Comparison of ENCODE assay signal across 29 cellular contexts in genomic region chr22:47561115-47561675, GRCh38.
"Had no signal": no experiment of that assay in that cellular context is flagged by ENCODE, and none has a peak within 500 bp of the region (broad histone marks: within the 10 kb centered on the region; RNA-seq: fewer than 3 reads in every experiment).

No MANE protein-coding gene starts in this region.

- H3K36me3 Mint-ChIP-seq: naive thymus-derived CD4-positive, alpha-beta T cell; natural killer cell; neural progenitor cell; stimulated activated memory B cell treated with anti-CD40 and anti-IgM and Interleukin-4, amounts not matched to agents 10 μg/mL and 1 μg/mL and 100 μg/mL, for 72 hours had no signal

- H3K4me3 Mint-ChIP-seq: naive thymus-derived CD4-positive, alpha-beta T cell; natural killer cell; nephron; neural progenitor cell; stimulated activated memory B cell treated with anti-CD40 and anti-IgM and Interleukin-4, amounts not matched to agents 10 μg/mL and 1 μg/mL and 100 μg/mL, for 72 hours; stimulated activated naive CD8-positive, alpha-beta T cell treated with anti-CD3 and anti-CD28 coated beads, Interleukin-15, amount 100 ng/mL, for 72 hours had no signal

- DNase-seq: naive thymus-derived CD4-positive, alpha-beta T cell; natural killer cell; nucleus accumbens; ovary; psoas muscle; right cardiac atrium; right lobe of liver; sigmoid colon; small intestine; stimulated activated CD4-positive, alpha-beta T cell treated with anti-CD3 and anti-CD28 coated beads, Interleukin-15, amount 100 ng/mL, for 24 hours; stimulated activated CD4-positive, alpha-beta T cell treated with anti-CD3 and anti-CD28 coated beads, Interleukin-2, amount 100 ng/mL, for 24 hours; stimulated activated CD4-positive, alpha-beta T cell treated with anti-CD3 and anti-CD28 coated beads, Interleukin-4, amount 100 ng/mL, for 1 hour; stimulated activated CD4-positive, alpha-beta T cell treated with anti-CD3 and anti-CD28 coated beads, Interleukin-4, amount 100 ng/mL, for 4 hours; stimulated activated CD8-positive, alpha-beta memory T cell treated with anti-CD3 and anti-CD28 coated beads, Interleukin-4, amount 100 ng/mL, for 48 hours; stimulated activated naive CD4-positive, alpha-beta T cell; stimulated activated naive CD8-positive, alpha-beta T cell treated with anti-CD3 and anti-CD28 coated beads, Interleukin-15, amount 100 ng/mL, for 72 hours; stimulated activated naive CD8-positive, alpha-beta T cell treated with anti-CD3 and anti-CD28 coated beads, Interleukin-15, Interleukin-2, amounts not matched to agents 100 U/mL and 50 U/mL, for 24 hours; substantia nigra; testis; tibial artery; transverse colon; upper lobe of left lung had no signal

- H3K36me3 ChIP-seq: neural progenitor cell, neutrophil, ovary, right lobe of liver, sigmoid colon, suprapubic skin, tibial artery, transverse colon, upper lobe of left lung had no signal

- H3K9me3 Mint-ChIP-seq: natural killer cell had no signal

- H3K27me3 Mint-ChIP-seq: progenitor cell of endocrine pancreas had no signal

- H3K27ac ChIP-seq: neural progenitor cell, neutrophil, ovary, parathyroid adenoma, psoas muscle, right lobe of liver, sigmoid colon, suprapubic skin, testis, tibial artery, transverse colon, upper lobe of left lung had no signal

- H3K4me1 Mint-ChIP-seq: natural killer cell; nephron; neural progenitor cell; stimulated activated memory B cell treated with anti-CD40 and anti-IgM and Interleukin-4, amounts not matched to agents 10 μg/mL and 1 μg/mL and 100 μg/mL, for 72 hours; stimulated activated naive CD8-positive, alpha-beta T cell treated with anti-CD3 and anti-CD28 coated beads, Interleukin-15, amount 100 ng/mL, for 72 hours had no signal

- ATAC-seq: naive thymus-derived CD4-positive, alpha-beta T cell; natural killer cell; psoas muscle; right cardiac atrium; right lobe of liver; stimulated activated memory B cell treated with anti-CD40 and anti-IgM and Interleukin-4, amounts not matched to agents 10 μg/mL and 1 μg/mL and 100 μg/mL, for 72 hours; stimulated activated naive CD8-positive, alpha-beta T cell treated with anti-CD3 and anti-CD28 coated beads, Interleukin-15, amount 100 ng/mL, for 72 hours; stimulated activated naive CD8-positive, alpha-beta T cell treated with anti-CD3 and anti-CD28 coated beads, Interleukin-15, Interleukin-2, amounts not matched to agents 100 U/mL and 50 U/mL, for 24 hours had no signal

- H3K9ac ChIP-seq: neural progenitor cell, parathyroid adenoma had no signal

- H3K9me3 ChIP-seq: neutrophil, ovary, psoas muscle, right lobe of liver, sigmoid colon, suprapubic skin, testis, tibial artery, transverse colon, upper lobe of left lung had no signal

- H3K27me3 ChIP-seq: neural progenitor cell, neutrophil, ovary, right lobe of liver, sigmoid colon, testis, transverse colon, upper lobe of left lung had no signal

- H2AFZ ChIP-seq: neural progenitor cell, parathyroid adenoma had no signal

- H3K4me2 ChIP-seq: neural progenitor cell had no signal

- H3K27ac Mint-ChIP-seq: naive thymus-derived CD4-positive, alpha-beta T cell; natural killer cell; nephron; neural progenitor cell; progenitor cell of endocrine pancreas; stimulated activated memory B cell treated with anti-CD40 and anti-IgM and Interleukin-4, amounts not matched to agents 10 μg/mL and 1 μg/mL and 100 μg/mL, for 72 hours; stimulated activated naive CD8-positive, alpha-beta T cell treated with anti-CD3 and anti-CD28 coated beads, Interleukin-15, amount 100 ng/mL, for 72 hours had no signal

- H3K4me3 ChIP-seq: neural progenitor cell, ovary, psoas muscle, right lobe of liver, sigmoid colon, suprapubic skin, testis, tibial artery, transverse colon, upper lobe of left lung had no signal

- H3K4me1 ChIP-seq: neural progenitor cell, parathyroid adenoma, psoas muscle, right lobe of liver, suprapubic skin, testis, tibial artery, upper lobe of left lung had no signal
